Comparison of ENCODE assay signal across 14 cellular contexts in the genomic region with DNA sequence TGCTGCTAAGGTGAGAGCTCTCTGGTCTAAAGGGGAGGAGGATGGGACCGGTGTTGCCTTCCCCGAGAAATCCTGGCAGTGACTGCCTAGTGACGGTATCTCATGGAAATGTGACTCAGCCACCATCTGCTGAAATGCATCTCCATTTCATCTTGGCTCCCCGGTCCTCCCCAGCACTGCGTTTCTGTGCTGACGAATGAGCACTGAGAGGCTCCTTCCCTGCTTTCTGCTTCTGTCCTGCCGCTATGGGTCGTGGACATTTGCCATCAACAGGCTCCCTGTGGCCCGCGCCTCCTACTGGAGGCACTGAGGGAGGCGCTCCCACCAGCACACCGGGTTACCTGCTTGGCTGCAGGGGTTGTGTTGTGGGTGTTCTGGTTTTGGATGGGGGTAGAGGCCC. TPM values are rescaled to one million over a fixed set of nuclear protein-coding genes. Genes with fewer than 3 reads are reported as not detected.
DNase-seq lines count a peak whose midpoint lies in the region; ATAC-seq and TF ChIP-seq lines count a peak whose summit lies in the region.
"Had no signal": no experiment of that assay in that cellular context is flagged by ENCODE, and none has a peak within 500 bp of the region (broad histone marks: within the 10 kb centered on the region; RNA-seq: fewer than 3 reads in every experiment).

No MANE protein-coding gene starts in this region.

- peaks cover 15% of the 10 kb centered on the region for H3K4me1 Mint-ChIP-seq in nephron progenitor cell
- peaks cover 29 to 36% of the 10 kb centered on the region in 2 donors for H3K4me1 Mint-ChIP-seq in stimulated activated naive B cell treated with anti-CD40 and anti-IgM and Interleukin-4, amounts not matched to agents 10 μg/mL and 1 μg/mL and 100 μg/mL, for 72 hours
- no peaks in the 10 kb centered on the region for H3K4me1 Mint-ChIP-seq in CD4-positive, alpha-beta T cell (ENCODE audit: low read depth)

- H3K9me3 ChIP-seq in CD4-positive, alpha-beta T cell (ENCODE audit: control insufficient read depth, low read length) = no peaks in the 10 kb centered on the region
- H3K9me3 ChIP-seq: adrenal gland, gastroesophageal sphincter, tibial artery had no signal

- CTCF ChIA-PET in BJ (lab: Yijun Ruan, JAX) = interaction anchor here (1.6 to 2.2 kb wide), 3 partner anchors 10 to 17 kb away, joined by 4 to 16 read pairs (median 14); partner anchors contain the start of gene SEC13
- CTCF ChIA-PET in CD4-positive, alpha-beta T cell (lab: Charles Lee) = no interaction called here

- H3K4me3 Mint-ChIP-seq in nephron progenitor cell = no peak overlapping the region
- H3K4me3 Mint-ChIP-seq in stimulated activated naive B cell treated with anti-CD40 and anti-IgM and Interleukin-4, amounts not matched to agents 10 μg/mL and 1 μg/mL and 100 μg/mL, for 72 hours = no peak overlapping the region
- H3K4me3 Mint-ChIP-seq in CD4-positive, alpha-beta T cell = no peak overlapping the region
- H3K4me3 Mint-ChIP-seq: activated CD8-positive, alpha-beta T cell treated with anti-CD3 and anti-CD28 coated beads, Interleukin-2, amount 10 ng/mL, durations not matched to agents 7 days and 5 days had no signal

- peaks cover 11% of the 10 kb centered on the region for H3K27me3 ChIP-seq in BJ (ENCODE audit: control insufficient read depth, insufficient read depth, low read length)
- peaks cover 5% of the 10 kb centered on the region for H3K27me3 ChIP-seq in CD4-positive, alpha-beta T cell (ENCODE audit: control insufficient read depth, insufficient read depth, low read length)
- H3K27me3 ChIP-seq: adrenal gland had no signal

- H3K27me3 Mint-ChIP-seq in nephron progenitor cell (ENCODE audit: low read depth, poor library complexity) = peaks cover 45% of the 10 kb centered on the region
- H3K27me3 Mint-ChIP-seq in stimulated activated naive B cell treated with anti-CD40 and anti-IgM and Interleukin-4, amounts not matched to agents 10 μg/mL and 1 μg/mL and 100 μg/mL, for 72 hours = peaks cover 4 to 9% of the 10 kb centered on the region in 2 donors
- peaks cover 4% of the 10 kb centered on the region for H3K27me3 Mint-ChIP-seq in CD4-positive, alpha-beta T cell

- no peaks in the 10 kb centered on the region for H3K36me3 ChIP-seq in BJ (ENCODE audit: control insufficient read depth, insufficient read depth, low read length)
- H3K36me3 ChIP-seq: adrenal gland, gastroesophageal sphincter, tibial artery had no signal

- TF ChIP-seq CTCF in BJ (IDR thresholded peaks at IDR 0.05; ENCODE audit: insufficient read depth, low read depth, low read length) = peak; percentile 34; the same call in 1 of the 2 replicates
- peak; percentile 19 for TF ChIP-seq CTCF in nephron progenitor cell (IDR thresholded peaks at IDR 0.05)
- TF ChIP-seq CTCF in CD4-positive, alpha-beta T cell (IDR thresholded peaks at IDR 0.05) = no peak

- intact Hi-C loops in CD4-positive, alpha-beta T cell (cut with DNase I, micrococcal nuclease) = no loop called here

- H3K9me3 Mint-ChIP-seq in nephron progenitor cell = no peaks in the 10 kb centered on the region
- no peaks in the 10 kb centered on the region for H3K9me3 Mint-ChIP-seq in stimulated activated naive B cell treated with anti-CD40 and anti-IgM and Interleukin-4, amounts not matched to agents 10 μg/mL and 1 μg/mL and 100 μg/mL, for 72 hours
- no peaks in the 10 kb centered on the region for H3K9me3 Mint-ChIP-seq in CD4-positive, alpha-beta T cell

- H3K27ac ChIP-seq in CD4-positive, alpha-beta T cell (ENCODE audit: low read depth, low read length) = no peak overlapping the region
- H3K27ac ChIP-seq: adrenal gland, gastroesophageal sphincter, tibial artery had no signal

- POLR2A ChIA-PET in BJ (lab: Charles Lee) = no interaction called here
- POLR2A ChIA-PET in CD4-positive, alpha-beta T cell (lab: Charles Lee) = interaction anchor here (0.8 kb wide), 1 partner anchor 13 kb away, joined by 4 read pairs; the partner anchor contains the start of gene SEC13

- no peak overlapping the region for H3K27ac Mint-ChIP-seq in nephron progenitor cell
- H3K27ac Mint-ChIP-seq in stimulated activated naive B cell treated with anti-CD40 and anti-IgM and Interleukin-4, amounts not matched to agents 10 μg/mL and 1 μg/mL and 100 μg/mL, for 72 hours = no peak overlapping the region
- no peak overlapping the region for H3K27ac Mint-ChIP-seq in CD4-positive, alpha-beta T cell
- H3K27ac Mint-ChIP-seq: activated CD8-positive, alpha-beta T cell treated with anti-CD3 and anti-CD28 coated beads, Interleukin-2, amount 10 ng/mL, durations not matched to agents 7 days and 5 days had no signal

- no peak for ATAC-seq in stimulated activated naive B cell treated with anti-CD40 and anti-IgM and Interleukin-4, amounts not matched to agents 10 μg/mL and 1 μg/mL and 100 μg/mL, for 72 hours (replicated peaks)
- no peak for ATAC-seq in HG03045 (IDR thresholded peaks at IDR 0.05; ENCODE audit: unreplicated experiment)
- no peak for ATAC-seq in CD4-positive, alpha-beta T cell (ENCODE audit: poor library complexity)
- ATAC-seq: gastroesophageal sphincter had no signal

- DNase-seq in BJ (ENCODE audit: low read depth) (no peak), HuH-7 (ENCODE audit: low spot score) (peak; percentile 88), cerebellum (ENCODE audit: low spot score) (peak; percentile 92), nephron progenitor cell (no peak), midbrain (lab: John Stamatoyannopoulos, UW) (no peak)
- DNase-seq in stimulated activated naive B cell treated with anti-CD40 and anti-IgM and Interleukin-4, amounts not matched to agents 10 μg/mL and 1 μg/mL and 100 μg/mL, for 72 hours = no peak
- no peak for DNase-seq in CD4-positive, alpha-beta T cell
- DNase-seq: adrenal gland; DMS79 treated with DMSO at 0.1 percent for 48 hours; stimulated activated CD4-positive, alpha-beta T cell treated with anti-CD3 and anti-CD28 coated beads, Interleukin-4, amount 100 ng/mL, for 1 hour; tibial artery had no signal

- no peaks in the 10 kb centered on the region for H3K36me3 Mint-ChIP-seq in nephron progenitor cell (ENCODE audit: low read depth)
- H3K36me3 Mint-ChIP-seq in stimulated activated naive B cell treated with anti-CD40 and anti-IgM and Interleukin-4, amounts not matched to agents 10 μg/mL and 1 μg/mL and 100 μg/mL, for 72 hours = no peaks in the 10 kb centered on the region
- H3K36me3 Mint-ChIP-seq in CD4-positive, alpha-beta T cell (ENCODE audit: low read depth) = no peaks in the 10 kb centered on the region

- H3K4me3 ChIP-seq in BJ (ENCODE audit: low read depth, low read length) = no peak overlapping the region
- H3K4me3 ChIP-seq: adrenal gland, gastroesophageal sphincter, tibial artery had no signal

RNA-seq across cellular contexts. Expression of gene SEC13, which starts 13.5 kb away (rescaled TPM):
- polyA plus RNA-seq in BJ (2011; rRNA removed) = 212 and 323 TPM in 2 replicates
- polyA minus RNA-seq in BJ (2011; rRNA and poly(A)+ RNA removed) = 268 and 373 TPM in 2 replicates
- 61.3 TPM for total RNA-seq in cerebellum
- total RNA-seq in CD4-positive, alpha-beta T cell = 10 to 100 TPM; 81.1 to 86.5 TPM

RNA-seq across cellular contexts. Expression of gene GHRL, which starts 41.7 kb away (rescaled TPM):
- not detected in 2 replicates for polyA plus RNA-seq in BJ (2011; rRNA removed)
- 0.24 TPM in 1 of 2 replicates, not detected in the other for polyA minus RNA-seq in BJ (2011; rRNA and poly(A)+ RNA removed)
- 0.64 TPM for total RNA-seq in cerebellum
- total RNA-seq in CD4-positive, alpha-beta T cell = 1 to 10 TPM; 1.1 to 3.2 TPM

Comparison
In these comparisons a context has a peak if more than half of its experiments do, and no peak if none do; other contexts are left out.
1. DNase-seq: peak in HuH-7 (single experiment) and cerebellum (single experiment); none in BJ (single experiment), nephron progenitor cell (single experiment), midbrain (single experiment), stimulated activated naive B cell treated with anti-CD40 and anti-IgM and Interleukin-4, amounts not matched to agents 10 μg/mL and 1 μg/mL and 100 μg/mL, for 72 hours (single experiment) and CD4-positive, alpha-beta T cell (0 of 10).